ENCODE assay signal across 8 cellular contexts in genomic region chr5:42995152-42995751, GRCh38. TPM values are rescaled to one million over a fixed set of nuclear protein-coding genes. Genes with fewer than 3 reads are reported as not detected.
DNase-seq lines count a peak whose midpoint lies in the region; TF ChIP-seq lines count a peak whose summit lies in the region.

No MANE protein-coding gene starts in this region.

- no peaks in the 10 kb centered on the region for H3K27me3 ChIP-seq in KMS-11 (ENCODE audit: insufficient read depth, low read depth)

- H3K79me2 ChIP-seq in KMS-11 (ENCODE audit: insufficient read depth, low read depth): peaks cover 16% of the 10 kb centered on the region; the same call in 1 of the 2 replicates

- POLR2A ChIA-PET in AG04449 (lab: Yijun Ruan, JAX): interaction anchor here (1.0 to 1.2 kb wide), 4 partner anchors 12 to 70 kb away, joined by 3 to 5 read pairs (median 3); no protein-coding TSS in a partner anchor

- no peaks in the 10 kb centered on the region for H3K36me3 ChIP-seq in KMS-11 (ENCODE audit: insufficient read depth)

- DNase-seq in AG04449 (ENCODE audit: low read depth, low spot score) (no peak), myocyte (ENCODE audit: low read depth) (peak; percentile 53), AG08395 (ENCODE audit: low spot score) (no peak), SIG-M5 (lab: John Stamatoyannopoulos, UW) (no peak), amygdala (lab: John Stamatoyannopoulos, UW) (no peak), DMS114 treated with DMSO at 0.1 percent for 48 hours (lab: John Stamatoyannopoulos, UW; ENCODE audit: unreplicated experiment) (no peak)

- H3K27me3 Mint-ChIP-seq in brain: peaks cover 99% of the 10 kb centered on the region

- no peaks in the 10 kb centered on the region for H3K36me3 Mint-ChIP-seq in brain

- H3K9ac ChIP-seq in KMS-11: peak overlapping the region; percentile 88; the same call in 1 of the 2 replicates

- H3K4me1 Mint-ChIP-seq in brain: peaks cover 39% of the 10 kb centered on the region

- peaks cover 9% of the 10 kb centered on the region for H3K4me1 ChIP-seq in KMS-11 (ENCODE audit: low read depth, poor library complexity, severe bottlenecking)

- peak overlapping the region; percentile 99 for H3K4me2 ChIP-seq in KMS-11

- H3K4me3 ChIP-seq in AG04449 (ENCODE audit: low read depth, low read length) (peak overlapping the region; percentile 69), KMS-11 (IDR thresholded peaks at IDR 0.05; ENCODE audit: insufficient read depth, low read depth, low read length) (no peak overlapping the region)

- peak overlapping the region; percentile 76 for H2AFZ ChIP-seq in KMS-11 (ENCODE audit: low read depth)

- H4K20me1 ChIP-seq in KMS-11 (ENCODE audit: insufficient read depth): no peaks in the 10 kb centered on the region

- H3K27ac Mint-ChIP-seq in brain: peak overlapping the region in 1 of 5 experiments; percentile 85

- CTCF ChIA-PET in AG04449 (lab: Yijun Ruan, JAX): interaction anchor here (0.8 to 8.0 kb wide), 12 partner anchors 9 to 84 kb away, joined by 3 to 84 read pairs (median 4); partner anchors contain the start of gene ANXA2R

- TF ChIP-seq CTCF in AG04449 (IDR thresholded peaks at IDR 0.05; ENCODE audit: insufficient read depth, low read length, missing control alignments): no peak
- peak; percentile 61 for TF ChIP-seq CTCF in KMS-11 (conservative IDR thresholded peaks at IDR 0.05; ENCODE audit: low read depth, low read length)
- TF ChIP-seq CTCF in brain (conservative IDR thresholded peaks at IDR 0.05): peak; percentile 9 to 11

- peaks cover 0 to 29% (median 11%) of the 10 kb centered on the region in 5 experiments for H3K9me3 Mint-ChIP-seq in brain

- peak overlapping the region; percentile 74 to 85 (median 82) for H3K4me3 Mint-ChIP-seq in brain

- peak overlapping the region; percentile 97 for H3K27ac ChIP-seq in KMS-11

RNA-seq across cellular contexts. Expression of gene ANXA2R, which starts 44.9 kb away (rescaled TPM):
- 10.2 TPM for polyA plus RNA-seq in brain (ENCODE audit: insufficient read depth, low read depth, low replicate concordance)
- 0.86 and 0.88 TPM in 2 replicates for total RNA-seq in myocyte
- 1.0 TPM for polyA plus RNA-seq in myocyte (2012)
